Comparison of ENCODE assay signal across 9 cellular contexts in genomic region chr14:61567838-61568571, GRCh38.
DNase-seq lines count a peak whose midpoint lies in the region; ATAC-seq and TF ChIP-seq lines count a peak whose summit lies in the region.
"Had no signal": no experiment of that assay in that cellular context is flagged by ENCODE, and none has a peak within 500 bp of the region (broad histone marks: within the 10 kb centered on the region; RNA-seq: fewer than 3 reads in every experiment).

No MANE protein-coding gene starts in this region.

- peaks cover 3% of the 10 kb centered on the region for H3K9me3 Mint-ChIP-seq in activated CD4-positive, alpha-beta memory T cell treated with anti-CD3 and anti-CD28 coated beads for 36 hours

- no peaks in the 10 kb centered on the region for H3K27me3 Mint-ChIP-seq in activated CD4-positive, alpha-beta memory T cell treated with anti-CD3 and anti-CD28 coated beads for 36 hours

- peak overlapping the region; percentile 43; the same call in 1 of the 2 replicates for H3K9ac ChIP-seq in ES-I3 (ENCODE audit: low read depth, low read length)
- H3K9ac ChIP-seq: KMS-11 had no signal

- H3K4me3 ChIP-seq in upper lobe of left lung, result peak overlapping the region in 3 of 4 donors; percentile 18 to 47 (median 31)

- H3K36me3 Mint-ChIP-seq in activated CD4-positive, alpha-beta memory T cell treated with anti-CD3 and anti-CD28 coated beads for 36 hours, result peaks cover 7% of the 10 kb centered on the region

- H3K27me3 ChIP-seq in upper lobe of left lung, result no peaks in the 10 kb centered on the region

- peak in 1 of 4 donors; percentile 10 for TF ChIP-seq POLR2A in upper lobe of left lung (IDR thresholded peaks at IDR 0.05)

- ATAC-seq in HG02678 (IDR thresholded peaks at IDR 0.05; ENCODE audit: unreplicated experiment), result peak; percentile 10
- no peak for ATAC-seq in upper lobe of left lung (ENCODE audit: low FRiP score in 2 of 2)
- ATAC-seq in omental fat pad (ENCODE audit: low FRiP score), result no peak

- no peaks in the 10 kb centered on the region for H3K9me3 ChIP-seq in ES-I3 (ENCODE audit: control insufficient read depth, insufficient read depth, low read length)
- no peaks in the 10 kb centered on the region for H3K9me3 ChIP-seq in upper lobe of left lung

- peak overlapping the region; percentile 66 for H3K4me3 Mint-ChIP-seq in activated CD4-positive, alpha-beta memory T cell treated with anti-CD3 and anti-CD28 coated beads for 36 hours

- H3K27ac ChIP-seq in upper lobe of left lung, result peak overlapping the region; percentile 62 to 83 (median 76)
- H3K27ac ChIP-seq: KMS-11 had no signal

- H3K36me3 ChIP-seq in ES-I3 (ENCODE audit: insufficient read depth, low read length) (no peaks in the 10 kb centered on the region), upper lobe of left lung (no peaks in the 10 kb centered on the region)

- TF ChIP-seq CTCF in upper lobe of left lung (IDR thresholded peaks at IDR 0.05) (no peak), omental fat pad (IDR thresholded peaks at IDR 0.05) (no peak)

- CTCF ChIA-PET in activated CD4-positive, alpha-beta memory T cell treated with anti-CD3 and anti-CD28 coated beads for 36 hours (lab: Charles Lee), result no interaction called here

- intact Hi-C loops in activated CD4-positive, alpha-beta memory T cell treated with anti-CD3 and anti-CD28 coated beads for 36 hours (cut with micrococcal nuclease), result no loop called here

- no peak for TF ChIP-seq EP300 in upper lobe of left lung (IDR thresholded peaks at IDR 0.05)

- H3K4me1 ChIP-seq in ES-I3 (ENCODE audit: insufficient read depth, low read length) (peaks cover 44% of the 10 kb centered on the region), upper lobe of left lung (peaks cover 35 to 51% (median 45%) of the 10 kb centered on the region in 4 donors)

- H3K4me1 Mint-ChIP-seq in activated CD4-positive, alpha-beta memory T cell treated with anti-CD3 and anti-CD28 coated beads for 36 hours (ENCODE audit: low read depth), result peaks cover 78% of the 10 kb centered on the region

- DNase-seq in activated CD4-positive, alpha-beta memory T cell treated with anti-CD3 and anti-CD28 coated beads for 36 hours, result no peak
- peak; percentile 73 for DNase-seq in islet precursor cell
- DNase-seq in upper lobe of left lung, result no peak
- no peak for DNase-seq in hepatic stellate cell (ENCODE audit: low spot score)
- DNase-seq in stimulated activated CD4-positive, alpha-beta T cell treated with anti-CD3 and anti-CD28 coated beads, Interleukin-1b, Interleukin-23, amount 100 ng/mL, for 48 hours, result no peak
- DNase-seq in omental fat pad (ENCODE audit: low spot score), result no peak

- 62 to 67% methylated on average over 13 of the region's 13 CpGs for WGBS in upper lobe of left lung, 2 donors

- H3K27ac Mint-ChIP-seq in activated CD4-positive, alpha-beta memory T cell treated with anti-CD3 and anti-CD28 coated beads for 36 hours, result peak overlapping the region; percentile 71

- POLR2A ChIA-PET in activated CD4-positive, alpha-beta memory T cell treated with anti-CD3 and anti-CD28 coated beads for 36 hours (lab: Charles Lee), result interaction anchor here (1.0 kb wide), 1 partner anchor 27 kb away, joined by 3 read pairs; no protein-coding TSS in a partner anchor
